Comparison of ENCODE assay signal across 8 cellular contexts in genomic region chr5:110865400-110866094, GRCh38.
A peak's percentile ranks its signal among the peaks of the same experiment; 100 is the strongest.
DNase-seq lines count a peak whose midpoint lies in the region; ATAC-seq and TF ChIP-seq lines count a peak whose summit lies in the region.

No MANE protein-coding gene starts in this region.

- TF ChIP-seq POLR2A in testis (IDR thresholded peaks at IDR 0.05) (no peak), gastroesophageal sphincter (IDR thresholded peaks at IDR 0.05) (no peak)

- no peaks in the 10 kb centered on the region for H3K4me1 ChIP-seq in endodermal cell (ENCODE audit: control insufficient read depth, insufficient read depth, low read length)
- no peaks in the 10 kb centered on the region for H3K4me1 ChIP-seq in testis
- H3K4me1 ChIP-seq in gastroesophageal sphincter, result no peaks in the 10 kb centered on the region

- H3K27ac ChIP-seq in endodermal cell (ENCODE audit: low read depth, low read length) (no peak overlapping the region), testis (no peak overlapping the region), gastroesophageal sphincter (no peak overlapping the region)

- 64 to 70% methylated on average over 4 of the region's 4 CpGs for WGBS in endodermal cell (ENCODE audit: insufficient coverage in 1 of 2, insufficient read length in 1 of 2), 2 experiments
- WGBS in testis, 2 donors, result 47 to 54% methylated on average over 4 of the region's 4 CpGs
- 67 to 95% methylated on average over 3 of the region's 4 CpGs for WGBS in gastroesophageal sphincter (ENCODE audit: low coverage in 1 of 2), 2 donors

- CTCF ChIA-PET in activated CD8-positive, alpha-beta memory T cell treated with anti-CD3 and anti-CD28 coated beads, Interleukin-2, amount 10 ng/mL, durations not matched to agents 7 days and 5 days (lab: Charles Lee), result no interaction called here

- H3K27ac Mint-ChIP-seq in endodermal cell, result no peak overlapping the region
- no peak overlapping the region for H3K27ac Mint-ChIP-seq in activated CD8-positive, alpha-beta memory T cell treated with anti-CD3 and anti-CD28 coated beads, Interleukin-2, amount 10 ng/mL, durations not matched to agents 7 days and 5 days

- no peaks in the 10 kb centered on the region for H3K27me3 ChIP-seq in endodermal cell (ENCODE audit: control insufficient read depth, insufficient read depth, low read length, poor library complexity, severe bottlenecking)
- H3K27me3 ChIP-seq in testis, result no peaks in the 10 kb centered on the region
- no peaks in the 10 kb centered on the region for H3K27me3 ChIP-seq in gastroesophageal sphincter

- H3K36me3 ChIP-seq in endodermal cell (ENCODE audit: control insufficient read depth, insufficient read depth, low read length) (no peaks in the 10 kb centered on the region), testis (ENCODE audit: low read depth, missing control alignments) (no peaks in the 10 kb centered on the region), gastroesophageal sphincter (no peaks in the 10 kb centered on the region)

- H3K27me3 Mint-ChIP-seq in endodermal cell (ENCODE audit: insufficient read depth), result no peaks in the 10 kb centered on the region
- H3K27me3 Mint-ChIP-seq in activated CD8-positive, alpha-beta memory T cell treated with anti-CD3 and anti-CD28 coated beads, Interleukin-2, amount 10 ng/mL, durations not matched to agents 7 days and 5 days, result peaks cover 2% of the 10 kb centered on the region

- H3K4me3 Mint-ChIP-seq in endodermal cell, result no peak overlapping the region
- no peak overlapping the region for H3K4me3 Mint-ChIP-seq in activated CD8-positive, alpha-beta memory T cell treated with anti-CD3 and anti-CD28 coated beads, Interleukin-2, amount 10 ng/mL, durations not matched to agents 7 days and 5 days

- intact Hi-C loops in testis (cut with DNase I; ENCODE audit: low total_unique reads), result no loop called here

- no peaks in the 10 kb centered on the region for H3K4me1 Mint-ChIP-seq in endodermal cell
- H3K4me1 Mint-ChIP-seq in activated CD8-positive, alpha-beta memory T cell treated with anti-CD3 and anti-CD28 coated beads, Interleukin-2, amount 10 ng/mL, durations not matched to agents 7 days and 5 days, result no peaks in the 10 kb centered on the region

- H3K9me3 ChIP-seq in endodermal cell (ENCODE audit: control insufficient read depth, low read length), result no peaks in the 10 kb centered on the region
- no peaks in the 10 kb centered on the region for H3K9me3 ChIP-seq in testis
- no peaks in the 10 kb centered on the region for H3K9me3 ChIP-seq in gastroesophageal sphincter

- H3K4me3 ChIP-seq in GM12864 (ENCODE audit: low read depth, low read length) (no peak overlapping the region), endodermal cell (ENCODE audit: low read length) (no peak overlapping the region), testis (no peak overlapping the region), gastroesophageal sphincter (no peak overlapping the region)

- DNase-seq in GM12864 (ENCODE audit: low read depth), result peak; percentile 4
- peak; percentile 68 for DNase-seq in H4 (ENCODE audit: low spot score)
- DNase-seq in NCI-H226, result peak; percentile 42
- DNase-seq in endodermal cell, result peak; percentile 91
- DNase-seq in testis, result peak; percentile 68
- no peak for DNase-seq in ureter (ENCODE audit: low spot score)
- no peak for DNase-seq in activated CD8-positive, alpha-beta memory T cell treated with anti-CD3 and anti-CD28 coated beads, Interleukin-2, amount 10 ng/mL, durations not matched to agents 7 days and 5 days

- TF ChIP-seq EP300 in gastroesophageal sphincter (IDR thresholded peaks at IDR 0.05), result no peak

- no peak overlapping the region for H3K9ac ChIP-seq in endodermal cell (ENCODE audit: extremely low read depth, low read length, poor library complexity, severe bottlenecking)

- no peaks in the 10 kb centered on the region for H3K9me3 Mint-ChIP-seq in endodermal cell
- no peaks in the 10 kb centered on the region for H3K9me3 Mint-ChIP-seq in activated CD8-positive, alpha-beta memory T cell treated with anti-CD3 and anti-CD28 coated beads, Interleukin-2, amount 10 ng/mL, durations not matched to agents 7 days and 5 days (ENCODE audit: low read depth)

- TF ChIP-seq CTCF in GM12864 (IDR thresholded peaks at IDR 0.05; ENCODE audit: low read depth, low read length, missing control alignments) (peak; percentile 61), endodermal cell (conservative IDR thresholded peaks at IDR 0.05) (peak; percentile 89), testis (IDR thresholded peaks at IDR 0.05) (peak in 1 of 3 experiments; percentile 35), gastroesophageal sphincter (IDR thresholded peaks at IDR 0.05) (peak in 2 of 4 experiments; percentile 23 to 38)

- no peaks in the 10 kb centered on the region for H3K36me3 Mint-ChIP-seq in endodermal cell (ENCODE audit: low read depth)
- H3K36me3 Mint-ChIP-seq in activated CD8-positive, alpha-beta memory T cell treated with anti-CD3 and anti-CD28 coated beads, Interleukin-2, amount 10 ng/mL, durations not matched to agents 7 days and 5 days, result no peaks in the 10 kb centered on the region

- ATAC-seq in activated CD8-positive, alpha-beta memory T cell treated with anti-CD3 and anti-CD28 coated beads, Interleukin-2, amount 10 ng/mL, durations not matched to agents 7 days and 5 days, result no peak
- no peak for ATAC-seq in gastroesophageal sphincter

Comparison
In these comparisons a context has a peak if more than half of its experiments do, and no peak if none do; other contexts are left out.
1. DNase-seq: peak in GM12864 (single experiment), H4 (single experiment), NCI-H226 (single experiment), endodermal cell (single experiment) and testis (single experiment); none in ureter (single experiment) and activated CD8-positive, alpha-beta memory T cell treated with anti-CD3 and anti-CD28 coated beads, Interleukin-2, amount 10 ng/mL, durations not matched to agents 7 days and 5 days (single experiment).